21 cellular contexts compared by ENCODE assay signal in genomic region chr11:115051938-115052590, GRCh38.
DNase-seq lines count a peak whose midpoint lies in the region; ATAC-seq and TF ChIP-seq lines count a peak whose summit lies in the region.
"Had no signal": no experiment of that assay in that cellular context is flagged by ENCODE, and none has a peak within 500 bp of the region (broad histone marks: within the 10 kb centered on the region; RNA-seq: fewer than 3 reads in every experiment).

No MANE protein-coding gene starts in this region.

- in situ Hi-C loops in G401 (cut with HindIII; ENCODE audit: low sequenced_read_pairs) = no loop called here

- H3K27me3 ChIP-seq in esophagus muscularis mucosa (peaks cover 0 to 4% (median 0%) of the 10 kb centered on the region in 4 donors), Caco-2 (replicated peaks; ENCODE audit: control insufficient read depth, insufficient read depth, low read length) (peaks cover 1% of the 10 kb centered on the region; the same call in 1 of the 2 replicates)
- H3K27me3 ChIP-seq: BE2C; BLaER1 treated with 17β-estradiol and CSF1 and Interleukin-3, amounts not matched to agents 10 nM and 100 nM had no signal

- H3K4me1 ChIP-seq in esophagus muscularis mucosa = peaks cover 0 to 3% (median 0%) of the 10 kb centered on the region in 4 donors
- H3K4me1 ChIP-seq in Caco-2 = no peaks in the 10 kb centered on the region
- H3K4me1 ChIP-seq: A549, BE2C had no signal

- H3K4me1 Mint-ChIP-seq in endothelial cell (ENCODE audit: unreplicated experiment) (peaks cover 5% of the 10 kb centered on the region), Caco-2 (ENCODE audit: low read depth, unreplicated experiment) (no peaks in the 10 kb centered on the region)
- H3K4me1 Mint-ChIP-seq in stimulated activated memory B cell treated with anti-CD40 and anti-IgM and Interleukin-4, amounts not matched to agents 10 μg/mL and 1 μg/mL and 100 μg/mL, for 72 hours = no peaks in the 10 kb centered on the region
- H3K4me1 Mint-ChIP-seq: CD14-positive monocyte; CD8-positive, alpha-beta memory T cell had no signal

- DNase-seq in G401 (ENCODE audit: low spot score) (peak; percentile 79), cerebellar cortex (ENCODE audit: low spot score) (peak; percentile 74), esophagus muscularis mucosa (ENCODE audit: extremely low spot score) (peak; percentile 72), endothelial cell (ENCODE audit: low spot score) (no peak), Caco-2 (no peak)
- DNase-seq: 8988T; ACHN; AML-193; BE2C; Calu3; CD4-positive, alpha-beta T cell; CD8-positive, alpha-beta memory T cell; DMS53; DMS79 treated with DMSO at 0.1 percent for 48 hours; GOT3; H7; HCEC 1CT had no signal

- TF ChIP-seq CTCF in esophagus muscularis mucosa (IDR thresholded peaks at IDR 0.05) (no peak), endothelial cell (IDR thresholded peaks at IDR 0.05; ENCODE audit: unreplicated experiment) (no peak), Caco-2 (IDR thresholded peaks at IDR 0.05; ENCODE audit: insufficient read depth in 1 of 2, low read depth in 1 of 2, low read length in 1 of 2, severe bottlenecking in 1 of 2, unreplicated experiment in 1 of 2) (no peak)

- TF ChIP-seq EP300 in esophagus muscularis mucosa (IDR thresholded peaks at IDR 0.05) = no peak

- WGBS in esophagus muscularis mucosa = 78% methylated on average over 6 of the region's 6 CpGs

- intact Hi-C loops in esophagus muscularis mucosa (cut with DNase I) = no loop called here
- intact Hi-C loops in Caco-2 (cut with micrococcal nuclease; ENCODE audit: unreplicated experiment) = no loop called here

- H3K27me3 Mint-ChIP-seq in endothelial cell (ENCODE audit: unreplicated experiment) (peaks cover 7% of the 10 kb centered on the region), Caco-2 (ENCODE audit: insufficient read depth, unreplicated experiment) (peaks cover 35% of the 10 kb centered on the region)
- H3K27me3 Mint-ChIP-seq in stimulated activated memory B cell treated with anti-CD40 and anti-IgM and Interleukin-4, amounts not matched to agents 10 μg/mL and 1 μg/mL and 100 μg/mL, for 72 hours = no peaks in the 10 kb centered on the region
- H3K27me3 Mint-ChIP-seq: CD4-positive, alpha-beta T cell; CD8-positive, alpha-beta memory T cell had no signal

- CTCF ChIA-PET in Caco-2 (lab: Charles Lee) = no interaction called here

- ATAC-seq in stimulated activated memory B cell treated with anti-CD40 and anti-IgM and Interleukin-4, amounts not matched to agents 10 μg/mL and 1 μg/mL and 100 μg/mL, for 72 hours = no peak
- ATAC-seq: A549 had no signal

- H3K36me3 ChIP-seq in esophagus muscularis mucosa = no peaks in the 10 kb centered on the region
- no peaks in the 10 kb centered on the region for H3K36me3 ChIP-seq in Caco-2 (ENCODE audit: control insufficient read depth, insufficient read depth, low read length)
- H3K36me3 ChIP-seq: BE2C; BLaER1 treated with 17β-estradiol and CSF1 and Interleukin-3, amounts not matched to agents 10 nM and 100 nM had no signal

- peaks cover 0 to 15% (median 12%) of the 10 kb centered on the region in 4 donors for H3K9me3 ChIP-seq in esophagus muscularis mucosa
- H3K9me3 ChIP-seq in Caco-2 = peaks cover 9% of the 10 kb centered on the region

- H3K4me3 ChIP-seq in esophagus muscularis mucosa (no peak overlapping the region), Caco-2 (ENCODE audit: low read depth, low read length) (no peak overlapping the region)
- H3K4me3 ChIP-seq: A549; BLaER1 treated with 17β-estradiol and CSF1 and Interleukin-3, amounts not matched to agents 10 nM and 100 nM had no signal

- no peak overlapping the region for H3K27ac Mint-ChIP-seq in endothelial cell (ENCODE audit: unreplicated experiment)
- H3K27ac Mint-ChIP-seq in stimulated activated memory B cell treated with anti-CD40 and anti-IgM and Interleukin-4, amounts not matched to agents 10 μg/mL and 1 μg/mL and 100 μg/mL, for 72 hours = no peak overlapping the region
- H3K27ac Mint-ChIP-seq in Caco-2 (ENCODE audit: unreplicated experiment) = no peak overlapping the region
- H3K27ac Mint-ChIP-seq: CD4-positive, alpha-beta T cell; CD8-positive, alpha-beta memory T cell had no signal

- H3K27ac ChIP-seq in esophagus muscularis mucosa (replicated peaks in 1 of 4) = no peak overlapping the region
- H3K27ac ChIP-seq: A549; BLaER1 treated with 17β-estradiol and CSF1 and Interleukin-3, amounts not matched to agents 10 nM and 100 nM had no signal

- POLR2A ChIA-PET in Caco-2 (lab: Charles Lee) = no interaction called here

- no peaks in the 10 kb centered on the region for H3K9me3 Mint-ChIP-seq in endothelial cell (ENCODE audit: unreplicated experiment)
- peaks cover 7% of the 10 kb centered on the region for H3K9me3 Mint-ChIP-seq in stimulated activated memory B cell treated with anti-CD40 and anti-IgM and Interleukin-4, amounts not matched to agents 10 μg/mL and 1 μg/mL and 100 μg/mL, for 72 hours
- peaks cover 13% of the 10 kb centered on the region for H3K9me3 Mint-ChIP-seq in Caco-2 (ENCODE audit: unreplicated experiment)

- no TSS peak for BruUV-seq in Caco-2 (replicated peaks; lab: Mats Ljungman, UMichigan)

- TF ChIP-seq POLR2A in esophagus muscularis mucosa (IDR thresholded peaks at IDR 0.05; ENCODE audit: low read depth) = no peak

- H3K4me3 Mint-ChIP-seq in endothelial cell (ENCODE audit: unreplicated experiment) (no peak overlapping the region), Caco-2 (ENCODE audit: unreplicated experiment) (no peak overlapping the region)
- no peak overlapping the region for H3K4me3 Mint-ChIP-seq in stimulated activated memory B cell treated with anti-CD40 and anti-IgM and Interleukin-4, amounts not matched to agents 10 μg/mL and 1 μg/mL and 100 μg/mL, for 72 hours
- H3K4me3 Mint-ChIP-seq: CD14-positive monocyte; CD4-positive, alpha-beta T cell; CD8-positive, alpha-beta memory T cell had no signal

- H3K36me3 Mint-ChIP-seq in endothelial cell (ENCODE audit: low read depth, unreplicated experiment) (no peaks in the 10 kb centered on the region), Caco-2 (ENCODE audit: insufficient read depth, unreplicated experiment) (no peaks in the 10 kb centered on the region)
- H3K36me3 Mint-ChIP-seq in stimulated activated memory B cell treated with anti-CD40 and anti-IgM and Interleukin-4, amounts not matched to agents 10 μg/mL and 1 μg/mL and 100 μg/mL, for 72 hours = no peaks in the 10 kb centered on the region
- H3K36me3 Mint-ChIP-seq: CD14-positive monocyte; CD8-positive, alpha-beta memory T cell had no signal

Comparison
In these comparisons a context has a peak if more than half of its experiments do, and no peak if none do; other contexts are left out.
1. DNase-seq: peak in G401 (single experiment), cerebellar cortex (single experiment) and esophagus muscularis mucosa (single experiment); none in endothelial cell (single experiment) and Caco-2 (0 of 2).